32 cellular contexts compared by ENCODE assay signal in the genomic region with DNA sequence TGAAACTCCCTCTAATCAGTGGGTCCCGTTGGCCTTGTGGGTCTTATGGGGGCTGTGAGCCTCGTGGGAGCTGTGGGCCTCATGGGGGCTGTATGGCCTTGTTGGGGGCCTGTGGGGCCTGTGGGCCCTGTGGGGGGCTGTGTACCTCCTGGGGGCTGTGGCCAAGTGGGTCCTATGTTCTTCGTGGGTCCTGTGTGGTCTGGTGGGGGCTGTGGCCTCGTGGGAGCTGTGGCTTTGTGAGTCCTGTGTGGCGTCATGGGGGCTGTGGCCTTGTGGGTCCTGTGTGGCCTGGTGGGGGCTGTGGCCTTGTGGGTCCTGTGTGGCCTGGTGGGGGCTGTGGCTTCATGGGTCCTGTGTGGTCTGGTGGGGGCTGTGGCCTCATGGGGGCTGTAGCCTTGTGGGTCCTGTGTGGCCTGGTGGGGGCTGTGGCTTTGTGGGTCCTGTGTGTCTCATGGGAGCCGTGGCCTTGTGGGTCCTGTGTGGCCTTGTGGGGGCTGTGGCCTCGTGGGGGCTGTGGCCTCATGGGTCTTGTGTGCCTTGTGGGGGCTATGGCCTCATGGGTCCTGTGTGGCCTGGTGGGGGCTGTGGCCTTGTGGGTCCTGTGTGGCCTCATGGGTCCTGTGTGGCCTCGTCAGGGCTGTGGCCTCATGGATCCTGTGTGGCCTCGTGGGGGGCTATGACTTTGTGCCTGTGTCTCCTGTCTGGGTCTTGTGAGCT. TPM values are rescaled to one million over a fixed set of nuclear protein-coding genes. Genes with fewer than 3 reads are reported as not detected.
DNase-seq lines count a peak whose midpoint lies in the region; ATAC-seq, FAIRE-seq and TF ChIP-seq lines count a peak whose summit lies in the region.
"Had no signal": no experiment of that assay in that cellular context is flagged by ENCODE, and none has a peak within 500 bp of the region (broad histone marks: within the 10 kb centered on the region; RNA-seq: fewer than 3 reads in every experiment).

No MANE protein-coding gene starts in this region.

- POLR2A ChIA-PET in RWPE1 (lab: Yijun Ruan, JAX; ENCODE audit: low non-redundant PET) = no interaction called here

- no peak for FAIRE-seq in urothelium cell line (lab: Jason Lieb, UNC)
- FAIRE-seq: A204.1, GM12892 had no signal

- CTCF ChIA-PET in RWPE1 (lab: Yijun Ruan, JAX) = interaction anchor here (0.7 kb wide), 1 partner anchor 588 kb away, joined by 3 read pairs; no protein-coding TSS in a partner anchor

- H3K27ac ChIP-seq in RWPE1 = peak overlapping the region; percentile 20; the same call in 1 of the 2 replicates
- H3K27ac ChIP-seq: C4-2B, SK-N-MC had no signal

- H3K9me3 Mint-ChIP-seq in natural killer cell (no peaks in the 10 kb centered on the region), chondrocyte (ENCODE audit: low read depth) (no peaks in the 10 kb centered on the region)
- H3K9me3 Mint-ChIP-seq in natural killer cell treated with Interleukin-12 subunit alpha and Interleukin-12 subunit beta and Interleukin-15 and Interleukin-18, amount 100 ng/mL, for 72 hours = no peaks in the 10 kb centered on the region
- no peaks in the 10 kb centered on the region for H3K9me3 Mint-ChIP-seq in stimulated activated effector memory CD8-positive, alpha-beta T cell treated with anti-CD3 and anti-CD28 coated beads, Interleukin-12 subunit alpha, Interleukin-12 subunit beta, amount 100 ng/mL, for 72 hours
- H3K9me3 Mint-ChIP-seq: CD8-positive, alpha-beta T cell had no signal

- no peaks in the 10 kb centered on the region for H3K36me3 Mint-ChIP-seq in natural killer cell
- no peaks in the 10 kb centered on the region for H3K36me3 Mint-ChIP-seq in natural killer cell treated with Interleukin-12 subunit alpha and Interleukin-12 subunit beta and Interleukin-15 and Interleukin-18, amount 100 ng/mL, for 72 hours
- H3K36me3 Mint-ChIP-seq in chondrocyte (ENCODE audit: low read depth) = peaks cover 3% of the 10 kb centered on the region
- H3K36me3 Mint-ChIP-seq in stimulated activated effector memory CD8-positive, alpha-beta T cell treated with anti-CD3 and anti-CD28 coated beads, Interleukin-12 subunit alpha, Interleukin-12 subunit beta, amount 100 ng/mL, for 72 hours = peaks cover 6% of the 10 kb centered on the region

- intact Hi-C loops in natural killer cell (cut with micrococcal nuclease) = no loop called here

- no peak for DNase-seq in natural killer cell
- DNase-seq in natural killer cell treated with Interleukin-12 subunit alpha and Interleukin-12 subunit beta and Interleukin-15 and Interleukin-18, amount 100 ng/mL, for 72 hours (ENCODE audit: low spot score) = no peak
- DNase-seq in RWPE1 (ENCODE audit: low spot score) = no peak
- no peak for DNase-seq in chondrocyte (ENCODE audit: low spot score)
- no peak for DNase-seq in stimulated activated effector memory CD8-positive, alpha-beta T cell treated with anti-CD3 and anti-CD28 coated beads, Interleukin-12 subunit alpha, Interleukin-12 subunit beta, amount 100 ng/mL, for 72 hours (ENCODE audit: low spot score in 2 of 2)
- no peak for DNase-seq in urothelium cell line (ENCODE audit: low spot score)
- DNase-seq in AG08396 (ENCODE audit: low spot score) = no peak
- DNase-seq in stimulated activated naive CD4-positive, alpha-beta T cell (lab: John Stamatoyannopoulos, UW) = no peak
- DNase-seq: AML-193; Caco-2; CD8-positive, alpha-beta T cell; DMS 273 treated with DMSO at 0.1 percent for 48 hours; DMS79; EL; GDM1; KBM-7; MM.1S; NCI-H1048; NCI-H1417; NCI-H1694; NCI-H2029 treated with DMSO at 0.1 percent for 48 hours; NCI-H446 treated with DMSO at 0.1 percent for 48 hours; NCI-H526; RPMI8226; SIG-M5 had no signal

- H3K27me3 Mint-ChIP-seq in natural killer cell (ENCODE audit: low read depth in 2 of 2) = no peaks in the 10 kb centered on the region
- H3K27me3 Mint-ChIP-seq in natural killer cell treated with Interleukin-12 subunit alpha and Interleukin-12 subunit beta and Interleukin-15 and Interleukin-18, amount 100 ng/mL, for 72 hours = no peaks in the 10 kb centered on the region
- H3K27me3 Mint-ChIP-seq in chondrocyte (ENCODE audit: low read depth) = no peaks in the 10 kb centered on the region

- ATAC-seq in natural killer cell = no peak
- ATAC-seq in natural killer cell treated with Interleukin-12 subunit alpha and Interleukin-12 subunit beta and Interleukin-15 and Interleukin-18, amount 100 ng/mL, for 72 hours = no peak
- peak; percentile 13 for ATAC-seq in stimulated activated effector memory CD8-positive, alpha-beta T cell treated with anti-CD3 and anti-CD28 coated beads, Interleukin-12 subunit alpha, Interleukin-12 subunit beta, amount 100 ng/mL, for 72 hours
- ATAC-seq: CD8-positive, alpha-beta T cell; HCT116 had no signal

- TF ChIP-seq CTCF in natural killer cell (IDR thresholded peaks at IDR 0.05) = no peak
- TF ChIP-seq CTCF in RWPE1 (conservative IDR thresholded peaks at IDR 0.05; ENCODE audit: low read depth) = no peak
- TF ChIP-seq CTCF in chondrocyte (IDR thresholded peaks at IDR 0.05) = no peak

- peaks cover 32 to 60% of the 10 kb centered on the region in 2 donors for H3K4me1 Mint-ChIP-seq in natural killer cell
- H3K4me1 Mint-ChIP-seq in natural killer cell treated with Interleukin-12 subunit alpha and Interleukin-12 subunit beta and Interleukin-15 and Interleukin-18, amount 100 ng/mL, for 72 hours (ENCODE audit: low read depth in 2 of 2) = peaks cover 33 to 34% of the 10 kb centered on the region in 2 donors
- peaks cover 33% of the 10 kb centered on the region for H3K4me1 Mint-ChIP-seq in chondrocyte (ENCODE audit: low read depth)
- peaks cover 48% of the 10 kb centered on the region for H3K4me1 Mint-ChIP-seq in stimulated activated effector memory CD8-positive, alpha-beta T cell treated with anti-CD3 and anti-CD28 coated beads, Interleukin-12 subunit alpha, Interleukin-12 subunit beta, amount 100 ng/mL, for 72 hours

- H3K27ac Mint-ChIP-seq in natural killer cell (peak overlapping the region; percentile 64 to 65), chondrocyte (ENCODE audit: unreplicated experiment) (peak overlapping the region; percentile 71)
- H3K27ac Mint-ChIP-seq in natural killer cell treated with Interleukin-12 subunit alpha and Interleukin-12 subunit beta and Interleukin-15 and Interleukin-18, amount 100 ng/mL, for 72 hours = no peak overlapping the region
- H3K27ac Mint-ChIP-seq in stimulated activated effector memory CD8-positive, alpha-beta T cell treated with anti-CD3 and anti-CD28 coated beads, Interleukin-12 subunit alpha, Interleukin-12 subunit beta, amount 100 ng/mL, for 72 hours = no peak overlapping the region
- H3K27ac Mint-ChIP-seq: CD8-positive, alpha-beta T cell had no signal

- H3K4me3 Mint-ChIP-seq in natural killer cell = no peak overlapping the region
- H3K4me3 Mint-ChIP-seq in natural killer cell treated with Interleukin-12 subunit alpha and Interleukin-12 subunit beta and Interleukin-15 and Interleukin-18, amount 100 ng/mL, for 72 hours = no peak overlapping the region
- no peak overlapping the region for H3K4me3 Mint-ChIP-seq in chondrocyte (ENCODE audit: unreplicated experiment)
- no peak overlapping the region for H3K4me3 Mint-ChIP-seq in stimulated activated effector memory CD8-positive, alpha-beta T cell treated with anti-CD3 and anti-CD28 coated beads, Interleukin-12 subunit alpha, Interleukin-12 subunit beta, amount 100 ng/mL, for 72 hours
- H3K4me3 Mint-ChIP-seq: CD8-positive, alpha-beta T cell had no signal

RNA-seq across cellular contexts. Expression of gene PCGF3, which starts 7.4 kb away (rescaled TPM):
- total RNA-seq in natural killer cell (100 to 1,000 TPM in 1 of 3 donors, 10 to 100 TPM in 2; 71.2 to 101 (median 97.2) TPM), chondrocyte (54.1 to 60.8 TPM (median 55.4 TPM) in 3 replicates)
- 10 to 100 TPM; 50.6 to 54.3 TPM for total RNA-seq in natural killer cell treated with Interleukin-12 subunit alpha and Interleukin-12 subunit beta and Interleukin-15 and Interleukin-18, amount 100 ng/mL, for 72 hours

RNA-seq across cellular contexts. Expression of gene SLC49A3, which starts 24.1 kb away (rescaled TPM):
- total RNA-seq in natural killer cell (10 to 100 TPM; 10.0 to 14.9 (median 10.4) TPM), chondrocyte (0.85 to 1.3 TPM (median 0.89 TPM) in 3 replicates)
- 10 to 100 TPM; 10.5 to 15.9 TPM for total RNA-seq in natural killer cell treated with Interleukin-12 subunit alpha and Interleukin-12 subunit beta and Interleukin-15 and Interleukin-18, amount 100 ng/mL, for 72 hours
- total RNA-seq: H4, HT1080 had no signal

RNA-seq across cellular contexts. Expression of gene MYL5, which starts 38.7 kb away (rescaled TPM):
- total RNA-seq in natural killer cell (10 to 100 TPM; 23.4 to 39.5 (median 30.1) TPM), chondrocyte (22.8 to 26.5 TPM (median 25.6 TPM) in 3 replicates)
- total RNA-seq in natural killer cell treated with Interleukin-12 subunit alpha and Interleukin-12 subunit beta and Interleukin-15 and Interleukin-18, amount 100 ng/mL, for 72 hours = 10 to 100 TPM; 13.5 to 24.6 TPM

RNA-seq across cellular contexts. Expression of gene ATP5ME, which starts 39.0 kb away (rescaled TPM):
- total RNA-seq in natural killer cell = 100 to 1,000 TPM; 114 to 140 (median 136) TPM
- 100 to 1,000 TPM; 187 to 224 TPM for total RNA-seq in natural killer cell treated with Interleukin-12 subunit alpha and Interleukin-12 subunit beta and Interleukin-15 and Interleukin-18, amount 100 ng/mL, for 72 hours
- 240 to 279 TPM (median 256 TPM) in 3 replicates for total RNA-seq in chondrocyte

Comparison
In these comparisons a context has a peak if more than half of its experiments do, and no peak if none do; other contexts are left out.
1. H3K27ac Mint-ChIP-seq: peak in natural killer cell (2 of 2) and chondrocyte (single experiment); none in natural killer cell treated with Interleukin-12 subunit alpha and Interleukin-12 subunit beta and Interleukin-15 and Interleukin-18, amount 100 ng/mL, for 72 hours (0 of 2) and stimulated activated effector memory CD8-positive, alpha-beta T cell treated with anti-CD3 and anti-CD28 coated beads, Interleukin-12 subunit alpha, Interleukin-12 subunit beta, amount 100 ng/mL, for 72 hours (single experiment).